Comparison of ENCODE assay signal across 20 cellular contexts in genomic region chr13:45156565-45157361, GRCh38. TPM values are rescaled to one million over a fixed set of nuclear protein-coding genes. Genes with fewer than 3 reads are reported as not detected.
A peak's percentile ranks its signal among the peaks of the same experiment; 100 is the strongest.
DNase-seq lines count a peak whose midpoint lies in the region; ATAC-seq and TF ChIP-seq lines count a peak whose summit lies in the region.
"Had no signal": no experiment of that assay in that cellular context is flagged by ENCODE, and none has a peak within 500 bp of the region (broad histone marks: within the 10 kb centered on the region; RNA-seq: fewer than 3 reads in every experiment).

No MANE protein-coding gene starts in this region.

- no peak overlapping the region for H3K27ac ChIP-seq in IMR-90 (ENCODE audit: insufficient read depth, low read length)
- H3K27ac ChIP-seq: HL-60, PC-9 had no signal

- TF ChIP-seq POLR2A in IMR-90 (IDR thresholded peaks at IDR 0.05; ENCODE audit: low read depth, low read length), result no peak

- no peak for TF ChIP-seq RAD21 in IMR-90 (IDR thresholded peaks at IDR 0.05; ENCODE audit: low read length)

- no peak overlapping the region for H2BK15ac ChIP-seq in IMR-90 (ENCODE audit: low read depth, low read length)

- H3K9me3 Mint-ChIP-seq in progenitor cell of endocrine pancreas (ENCODE audit: low read depth), result no peaks in the 10 kb centered on the region
- H3K9me3 Mint-ChIP-seq: CD4-positive, alpha-beta T cell had no signal

- no peak overlapping the region for H4K5ac ChIP-seq in IMR-90 (ENCODE audit: low read depth, low read length)

- H3K9ac ChIP-seq in IMR-90 (ENCODE audit: low read depth, low read length), result no peak overlapping the region

- H4K8ac ChIP-seq in IMR-90 (ENCODE audit: low read depth in 2 of 2, low read length in 2 of 2), result no peak overlapping the region

- H3K4ac ChIP-seq in IMR-90 (ENCODE audit: low read depth, low read length), result no peak overlapping the region

- H3K36me3 ChIP-seq in IMR-90 (ENCODE audit: control insufficient read depth, insufficient read depth, low read length), result peaks cover 7% of the 10 kb centered on the region

- H3K27ac Mint-ChIP-seq in progenitor cell of endocrine pancreas, result peak overlapping the region; percentile 26
- H3K27ac Mint-ChIP-seq: CD4-positive, alpha-beta T cell had no signal

- peaks cover 4% of the 10 kb centered on the region for H3K4me1 ChIP-seq in IMR-90 (ENCODE audit: control insufficient read depth, insufficient read depth, low read length)

- CTCF ChIA-PET in IMR-90 (lab: Yijun Ruan, JAX), result interaction anchor here (0.7 kb wide), 1 partner anchor 8 kb away, joined by 3 read pairs; no protein-coding TSS in a partner anchor

- H2AK9ac ChIP-seq in IMR-90 (replicated peaks; ENCODE audit: low read depth, low read length, poor library complexity), result no peak overlapping the region

- 0 out of 2 replicates have a peak overlapping the region, but pooled peaks have one; percentile 41 for H3K14ac ChIP-seq in IMR-90 (replicated peaks; ENCODE audit: low read depth, low read length)

- POLR2A ChIA-PET in IMR-90 (lab: Charles Lee; ENCODE audit: unreplicated experiment), result interaction anchor here (0.6 kb wide), 1 partner anchor 96 kb away, joined by 3 read pairs; no protein-coding TSS in a partner anchor

- no peak overlapping the region; the same call in 1 of the 2 replicates for H4K91ac ChIP-seq in IMR-90 (ENCODE audit: insufficient read depth, low read depth, low read length)

- H3K36me3 Mint-ChIP-seq in progenitor cell of endocrine pancreas (ENCODE audit: insufficient read depth), result peaks cover 13% of the 10 kb centered on the region

- H3K4me3 ChIP-seq in IMR-90 (ENCODE audit: insufficient read depth, low read depth, low read length), result no peak overlapping the region
- H3K4me3 ChIP-seq: PC-9 had no signal

- H3K23ac ChIP-seq in IMR-90 (ENCODE audit: low read depth, low read length), result no peak overlapping the region

- no TSS peak for BruUV-seq in IMR-90 (replicated peaks; lab: Mats Ljungman, UMichigan)

- intact Hi-C loops in IMR-90 (cut with micrococcal nuclease), result no loop called here

- no peak overlapping the region for H3K4me3 Mint-ChIP-seq in progenitor cell of endocrine pancreas (ENCODE audit: low read depth)
- H3K4me3 Mint-ChIP-seq: CD4-positive, alpha-beta T cell had no signal

- ATAC-seq in GM18867 (IDR thresholded peaks at IDR 0.05; ENCODE audit: unreplicated experiment) (peak; percentile 91), IMR-90 (ENCODE audit: low read depth) (0 out of 2 replicates have a peak, but pooled peaks have one; percentile 14), HG02970 (IDR thresholded peaks at IDR 0.05; ENCODE audit: low FRiP score, unreplicated experiment) (no peak)

- dilution Hi-C loops in IMR-90 (cut with HindIII; ENCODE audit: low sequenced_read_pairs, unreplicated experiment), result no loop called here

- H3K56ac ChIP-seq in IMR-90 (ENCODE audit: extremely low read depth, insufficient read depth, low read length), result no peak overlapping the region

- WGBS in IMR-90 (ENCODE audit: extremely low coverage in 2 of 2, insufficient read length in 1 of 2), 2 experiments, result 85% methylated on average over 4 of the region's 7 CpGs; no CpG with 5 or more reads in 1 of the 2 experiments

- in situ Hi-C loops in IMR-90 (cut with MboI; ENCODE audit: low sequenced_read_pairs), result no loop called here

- DNase-seq in IMR-90 (peak; percentile 9), astrocyte of the hippocampus (ENCODE audit: low read depth, low spot score) (peak; percentile 39), progenitor cell of endocrine pancreas (ENCODE audit: low spot score, unreplicated experiment) (no peak), NCI-H2081 treated with DMSO at 0.1 percent for 48 hours (lab: John Stamatoyannopoulos, UW) (no peak)
- no peak for DNase-seq in activated CD8-positive, alpha-beta memory T cell treated with anti-CD3 and anti-CD28 coated beads, Interleukin-2, amount 50 U/mL, for 48 hours
- DNase-seq: ACHN; AML-193; CD4-positive, alpha-beta T cell; DMS79; MV-4-11; NCI-H1417 treated with DMSO at 0.1 percent for 48 hours; NCI-H1930; NCI-H2171; NCI-H446 treated with DMSO at 0.1 percent for 48 hours; PC-9; T-helper 1 cell had no signal

- no peaks in the 10 kb centered on the region for H3K27me3 Mint-ChIP-seq in progenitor cell of endocrine pancreas
- H3K27me3 Mint-ChIP-seq: CD4-positive, alpha-beta T cell had no signal

- TF ChIP-seq CTCF in IMR-90 (conservative IDR thresholded peaks at IDR 0.05; ENCODE audit: low read depth, low read length) (no peak), progenitor cell of endocrine pancreas (IDR thresholded peaks at IDR 0.05; ENCODE audit: unreplicated experiment) (no peak)

- no peak overlapping the region for H3K4me2 ChIP-seq in IMR-90 (ENCODE audit: low read depth, low read length)
- H3K4me2 ChIP-seq: PC-9 had no signal

- H2BK5ac ChIP-seq in IMR-90 (ENCODE audit: low read depth, low read length, poor library complexity, severe bottlenecking), result no peak overlapping the region

- H2BK20ac ChIP-seq in IMR-90 (ENCODE audit: low read depth, low read length), result no peak overlapping the region

- H3K4me1 Mint-ChIP-seq in progenitor cell of endocrine pancreas (ENCODE audit: low read depth), result no peaks in the 10 kb centered on the region

- no peaks in the 10 kb centered on the region for H3K9me1 ChIP-seq in IMR-90 (ENCODE audit: insufficient read depth, low read length)

- no peaks in the 10 kb centered on the region for H3K27me3 ChIP-seq in IMR-90 (ENCODE audit: control insufficient read depth, insufficient read depth, low read length)

- H2BK120ac ChIP-seq in IMR-90 (ENCODE audit: low read depth, low read length), result no peak overlapping the region

- no peak overlapping the region for H3K18ac ChIP-seq in IMR-90 (ENCODE audit: low read depth, low read length)

- H3K9me3 ChIP-seq in IMR-90 (ENCODE audit: control insufficient read depth, insufficient read depth, low read length), result no peaks in the 10 kb centered on the region

- no peak overlapping the region; the same call in 1 of the 2 replicates for H2AK5ac ChIP-seq in IMR-90 (ENCODE audit: low read depth, low read length)

- peaks cover 15 to 18% of the 10 kb centered on the region in 2 experiments for H3K79me1 ChIP-seq in IMR-90 (ENCODE audit: low read depth in 1 of 2, low read length in 2 of 2)

- H2AFZ ChIP-seq in IMR-90 (replicated peaks; ENCODE audit: low read length, poor library complexity), result no peak overlapping the region
- H2AFZ ChIP-seq: PC-9 had no signal

- no peaks in the 10 kb centered on the region for H4K20me1 ChIP-seq in IMR-90 (ENCODE audit: insufficient read depth, low read length)

TF ChIP-seq in IMR-90, 13 proteins besides CTCF, POLR2A, EP300 and RAD21:
- no peak for TF ChIP-seq RFX5 (IDR thresholded peaks at IDR 0.05; ENCODE audit: low read depth, low read length)
- no peak for TF ChIP-seq MAZ (IDR thresholded peaks at IDR 0.05; ENCODE audit: borderline replicate concordance, low read depth, low read length)
- TF ChIP-seq RCOR1 (IDR thresholded peaks at IDR 0.05; ENCODE audit: insufficient replicate concordance, low read length), result no peak
- TF ChIP-seq MXI1 (IDR thresholded peaks at IDR 0.05; ENCODE audit: borderline replicate concordance, low read depth, low read length), result no peak
- TF ChIP-seq FOS (IDR thresholded peaks at IDR 0.05; ENCODE audit: low read depth, low read length), result no peak
- TF ChIP-seq ELK1 (IDR thresholded peaks at IDR 0.05; ENCODE audit: borderline replicate concordance, low read depth, low read length), result no peak
- no peak for TF ChIP-seq USF2 (IDR thresholded peaks at IDR 0.05; ENCODE audit: low read depth, low read length)
- TF ChIP-seq BHLHE40 (IDR thresholded peaks at IDR 0.05; ENCODE audit: low read depth, low read length), result no peak
- no peak for TF ChIP-seq NFE2L2 (IDR thresholded peaks at IDR 0.05; ENCODE audit: low read depth, low read length)
- no peak for TF ChIP-seq SMC3 (IDR thresholded peaks at IDR 0.05; ENCODE audit: low read depth, low read length)
- no peak for TF ChIP-seq CHD1 (IDR thresholded peaks at IDR 0.05; ENCODE audit: low read depth, low read length)
- TF ChIP-seq MAFK (IDR thresholded peaks at IDR 0.05; ENCODE audit: low read depth, low read length), result no peak
- no peak for TF ChIP-seq CEBPB (IDR thresholded peaks at IDR 0.05; ENCODE audit: low read depth, low read length)
TF ChIP-seq in IMR-90: peak in this region for 0.

RNA-seq across cellular contexts. Expression of gene GTF2F2, which starts 36.5 kb away (rescaled TPM):
- total RNA-seq in IMR-90 (2012; rRNA removed) (16.5 and 35.6 TPM in 2 replicates), progenitor cell of endocrine pancreas (22.5 and 24.8 TPM in 2 replicates)
- polyA plus RNA-seq in IMR-90 (2012; rRNA removed), result 19.2 and 21.0 TPM in 2 replicates
- polyA plus RNA-seq in IMR-90 (2012; cell fraction: cytosol; rRNA removed), result 5.5 and 7.9 TPM in 2 replicates
- polyA plus RNA-seq in IMR-90 (2012; cell fraction: nucleus; rRNA removed; ENCODE audit: low replicate concordance), result 2.6 and 9.0 TPM in 2 replicates

RNA-seq across cellular contexts. Expression of gene KCTD4, which starts 44.1 kb away (rescaled TPM):
- total RNA-seq in IMR-90 (2012; rRNA removed), result 0.56 and 0.72 TPM in 2 replicates
- 0.40 and 0.53 TPM in 2 replicates for polyA plus RNA-seq in IMR-90 (2012; rRNA removed)
- polyA plus RNA-seq in IMR-90 (2012; cell fraction: cytosol; rRNA removed), result 0.05 and 0.08 TPM in 2 replicates
- polyA plus RNA-seq in IMR-90 (2012; cell fraction: nucleus; rRNA removed; ENCODE audit: low replicate concordance), result 0.03 and 0.25 TPM in 2 replicates
- not detected in 2 replicates for total RNA-seq in progenitor cell of endocrine pancreas
- total RNA-seq: CD4-positive, alpha-beta T cell; H1; PC-9 had no signal
- polyA plus RNA-seq: H1 had no signal

Comparison
In these comparisons a context has a peak if more than half of its experiments do, and no peak if none do; other contexts are left out.
1. DNase-seq: peak in IMR-90 (single experiment) and astrocyte of the hippocampus (single experiment); none in progenitor cell of endocrine pancreas (single experiment), activated CD8-positive, alpha-beta memory T cell treated with anti-CD3 and anti-CD28 coated beads, Interleukin-2, amount 50 U/mL, for 48 hours (single experiment) and NCI-H2081 treated with DMSO at 0.1 percent for 48 hours (single experiment).